Comparison of ENCODE assay signal across 23 cellular contexts in the genomic region with DNA sequence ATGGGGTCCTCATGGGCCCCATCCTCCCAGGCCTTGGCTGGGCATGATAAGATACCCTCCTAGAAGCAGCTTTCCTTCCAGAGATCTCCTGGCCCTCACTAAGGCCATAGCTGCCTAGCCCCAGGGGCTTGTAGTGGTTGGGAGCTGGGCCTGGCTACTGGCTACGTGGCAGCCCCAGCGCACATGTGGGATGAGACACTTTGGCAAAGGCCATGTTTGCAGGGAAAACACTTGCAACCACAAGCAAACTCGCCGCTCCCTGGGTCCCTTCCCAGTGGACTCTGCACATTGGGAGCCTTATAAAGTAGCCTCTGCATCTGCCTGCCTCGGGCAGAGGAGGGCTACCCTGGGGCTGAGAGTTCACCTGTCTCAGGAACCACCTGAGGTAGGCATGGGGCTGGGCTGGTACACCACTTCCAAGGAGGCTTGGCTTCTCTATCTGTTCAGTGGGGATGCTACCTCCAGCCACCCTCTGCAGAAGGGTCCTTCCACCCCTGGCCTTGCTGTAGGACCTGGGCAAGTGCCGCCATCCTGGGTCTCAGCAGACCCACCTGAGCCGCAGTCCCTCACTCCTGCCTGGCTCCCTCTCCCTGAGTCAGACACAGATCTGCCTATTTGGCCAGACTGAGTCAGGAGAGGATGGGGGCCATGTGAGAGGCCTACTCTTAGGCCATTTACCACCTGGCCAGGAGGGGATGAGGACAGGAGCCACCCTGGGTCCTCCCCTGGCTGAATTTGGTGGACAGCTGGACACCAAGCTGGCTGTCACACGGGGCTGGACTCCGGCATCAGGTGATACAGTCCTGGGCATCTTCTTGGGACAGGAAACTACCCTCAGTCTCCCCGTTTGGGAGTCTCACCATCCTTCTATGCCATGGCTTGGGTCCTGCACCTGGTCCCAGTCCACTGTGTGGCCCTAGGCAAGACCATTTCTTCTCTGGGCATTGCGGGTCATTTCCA. TPM values are rescaled to one million over a fixed set of nuclear protein-coding genes. Genes with fewer than 3 reads are reported as not detected.
"Had no signal": no experiment of that assay in that cellular context is flagged by ENCODE, and none has a peak within 500 bp of the region (broad histone marks: within the 10 kb centered on the region; RNA-seq: fewer than 3 reads in every experiment).

A gene with protein sequence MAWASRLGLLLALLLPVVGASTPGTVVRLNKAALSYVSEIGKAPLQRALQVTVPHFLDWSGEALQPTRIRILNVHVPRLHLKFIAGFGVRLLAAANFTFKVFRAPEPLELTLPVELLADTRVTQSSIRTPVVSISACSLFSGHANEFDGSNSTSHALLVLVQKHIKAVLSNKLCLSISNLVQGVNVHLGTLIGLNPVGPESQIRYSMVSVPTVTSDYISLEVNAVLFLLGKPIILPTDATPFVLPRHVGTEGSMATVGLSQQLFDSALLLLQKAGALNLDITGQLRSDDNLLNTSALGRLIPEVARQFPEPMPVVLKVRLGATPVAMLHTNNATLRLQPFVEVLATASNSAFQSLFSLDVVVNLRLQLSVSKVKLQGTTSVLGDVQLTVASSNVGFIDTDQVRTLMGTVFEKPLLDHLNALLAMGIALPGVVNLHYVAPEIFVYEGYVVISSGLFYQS (plus strand): TSS at position 329 of the 960 bp plus-strand sequence. CDS start 871 bp downstream, outside the sequence.

- H3K36me3 ChIP-seq: heart right ventricle, lower lobe of right lung, neutrophil, stomach, suprapubic skin, tibial nerve had no signal

- H3K9me3 ChIP-seq: neutrophil had no signal

- H3K4me1 ChIP-seq: heart right ventricle, lower lobe of right lung, parathyroid adenoma, suprapubic skin, tibial nerve had no signal

- DNase-seq: activated CD4-positive, alpha-beta T cell treated with anti-CD3 and anti-CD28 coated beads, Interleukin-2, amount 10 ng/mL, durations not matched to agents 7 days and 5 days; activated CD4-positive, CD25-positive, alpha-beta regulatory T cell treated with anti-CD3 and anti-CD28 coated beads, Interleukin-2, amount 50 U/mL, for 72 hours; activated gamma-delta T cell treated with Interleukin-2 at 50 U/mL for 16 hours; activated T-cell treated with anti-CD3 and anti-CD28 coated beads, Interleukin-2, amount 50 U/mL, for 1 hour; anterior cingulate cortex; caudate nucleus; effector CD4-positive, alpha-beta T cell; heart right ventricle; islet precursor cell; left cardiac atrium; lower lobe of right lung; naive B cell; small intestine; stimulated activated CD4-positive, alpha-beta T cell treated with anti-CD3 and anti-CD28 coated beads, Interleukin-15, amount 100 ng/mL, for 24 hours; stomach had no signal

- H3K27me3 ChIP-seq: neutrophil, tibial nerve had no signal

- H3K27ac ChIP-seq: heart right ventricle, lower lobe of right lung, neutrophil, parathyroid adenoma, stomach, suprapubic skin, tibial nerve had no signal

- H3K4me3 ChIP-seq: heart right ventricle, lower lobe of right lung, stomach, suprapubic skin, tibial nerve had no signal

- H3K79me2 ChIP-seq: parathyroid adenoma had no signal

- H3K9ac ChIP-seq: parathyroid adenoma had no signal

- H2AFZ ChIP-seq: parathyroid adenoma had no signal

RNA-seq across cellular contexts. Expression of the gene that starts here (rescaled TPM):
- total RNA-seq: activated CD4-positive, alpha-beta T cell treated with anti-CD3 and anti-CD28 coated beads, Interleukin-2, amount 10 ng/mL, durations not matched to agents 7 days and 5 days; epithelial cell of proximal tubule; fibroblast of villous mesenchyme; heart right ventricle; left cardiac atrium; mesenteric fat pad; sciatic nerve; stomach; suprapubic skin; tibial nerve had no signal
- polyA plus RNA-seq: heart right ventricle, small intestine had no signal
